Comparison of ENCODE assay signal across 8 cellular contexts in genomic region chr19:55476100-55476775, GRCh38. TPM values are rescaled to one million over a fixed set of nuclear protein-coding genes. Genes with fewer than 3 reads are reported as not detected.
A peak's percentile ranks its signal among the peaks of the same experiment; 100 is the strongest.
DNase-seq lines count a peak whose midpoint lies in the region; ATAC-seq and TF ChIP-seq lines count a peak whose summit lies in the region.

ZNF628 (plus strand) TSS chr19:55476617; CDS start chr19:55479911, 3,294 bp downstream.

- no peaks in the 10 kb centered on the region for H3K9me3 Mint-ChIP-seq in WTC11

- peaks cover 0 to 10% (median 4%) of the 10 kb centered on the region in 6 donors for H3K36me3 ChIP-seq in spleen

- no peaks in the 10 kb centered on the region for H3K36me3 Mint-ChIP-seq in WTC11

- no peaks in the 10 kb centered on the region for H3K27me3 ChIP-seq in spleen (replicated peaks in 1 of 7)

- H3K4me3 Mint-ChIP-seq in WTC11: peak within 1 kb of the TSS; percentile 85

- H3K9me3 ChIP-seq in spleen: no peaks in the 10 kb centered on the region

- TF ChIP-seq CTCF in AG04449 (IDR thresholded peaks at IDR 0.05; ENCODE audit: insufficient read depth, low read length, missing control alignments): no peak
- no peak for TF ChIP-seq CTCF in WTC11 (IDR thresholded peaks at IDR 0.05)
- TF ChIP-seq CTCF in cardiac fibroblast (IDR thresholded peaks at IDR 0.05; ENCODE audit: low read depth, low read length): no peak
- peak in 1 of 11 experiments; percentile 25 for TF ChIP-seq CTCF in spleen (IDR thresholded peaks at IDR 0.05 in 8 of 11, conservative IDR thresholded peaks at IDR 0.05 in 3 of 11)

- POLR2A ChIA-PET in AG04449 (lab: Yijun Ruan, JAX) (interaction anchor here (0.8 to 3.2 kb wide), 7 partner anchors 9 to 217 kb away, joined by 3 to 44 read pairs (median 9); partner anchors contain the start of genes ISOC2, NAT14, PPP6R1 and SSC5D), WTC11 (lab: Charles Lee) (interaction anchor here (1.0 to 2.6 kb wide), 10 partner anchors 9 to 320 kb away, joined by 3 to 15 read pairs (median 4); partner anchors contain the start of genes FIZ1, HSPBP1, ISOC2 and NAT14)

- WGBS in spleen, 5 donors: 1 to 4% (median 1%) methylated on average over 23 to 61 of the region's 61 CpGs

- H3K4me1 ChIP-seq in spleen: peaks cover 3 to 50% (median 25%) of the 10 kb centered on the region in 6 donors

- peak within 1 kb of the TSS; percentile 81 for H3K27ac Mint-ChIP-seq in WTC11

- H3K27me3 Mint-ChIP-seq in WTC11 (ENCODE audit: low read depth): peaks cover 9% of the 10 kb centered on the region

- peak within 1 kb of the TSS; percentile 76 to 99 (median 97) for H3K27ac ChIP-seq in spleen

- intact Hi-C loops in spleen (cut with DNase I; ENCODE audit: low total_unique reads): no loop called here

- ATAC-seq in GM18907 (IDR thresholded peaks at IDR 0.05; ENCODE audit: unreplicated experiment) (peak; percentile 88), HG03159 (IDR thresholded peaks at IDR 0.05; ENCODE audit: unreplicated experiment) (peak; percentile 84), WTC11 (peak; percentile 88)

- peak; percentile 77 for DNase-seq in AG04449 (ENCODE audit: low read depth, low spot score)
- DNase-seq in NCI-H2227 (lab: John Stamatoyannopoulos, UW; ENCODE audit: unreplicated experiment): peak; percentile 100
- peak; percentile 99 for DNase-seq in WTC11 (ENCODE audit: low spot score)
- DNase-seq in cardiac fibroblast (ENCODE audit: low read depth in 2 of 2): peak; percentile 98
- peak; percentile 96 for DNase-seq in inferior parietal cortex (ENCODE audit: extremely low spot score)
- peak; percentile 99 for DNase-seq in spleen

- H3K4me3 ChIP-seq in AG04449 (ENCODE audit: low read depth, low read length) (peak within 1 kb of the TSS; percentile 71), cardiac fibroblast (replicated peaks in 1 of 2; ENCODE audit: low read depth in 2 of 2, low read length in 2 of 2) (peak within 1 kb of the TSS; percentile 53 to 66), spleen (peak within 1 kb of the TSS; percentile 50 to 85 (median 59))

- peak; percentile 33 to 77 (median 34) for TF ChIP-seq POLR2A in spleen (IDR thresholded peaks at IDR 0.05)

- peaks cover 27% of the 10 kb centered on the region for H3K4me1 Mint-ChIP-seq in WTC11

- CTCF ChIA-PET in AG04449 (lab: Yijun Ruan, JAX): interaction anchor here (0.8 to 5.9 kb wide), 9 partner anchors 9 to 335 kb away, joined by 3 to 90 read pairs (median 5); partner anchors contain the start of genes SSC5D and ZNF865
- CTCF ChIA-PET in WTC11 (lab: Charles Lee): interaction anchor here (0.7 to 4.5 kb wide), 13 partner anchors 9 to 329 kb away, joined by 3 to 68 read pairs (median 5); partner anchors contain the start of genes ISOC2 and SSC5D

TF ChIP-seq in WTC11, 78 proteins besides CTCF, POLR2A, EP300 and RAD21 (continues in another document):
- TF ChIP-seq, protein P1, sequence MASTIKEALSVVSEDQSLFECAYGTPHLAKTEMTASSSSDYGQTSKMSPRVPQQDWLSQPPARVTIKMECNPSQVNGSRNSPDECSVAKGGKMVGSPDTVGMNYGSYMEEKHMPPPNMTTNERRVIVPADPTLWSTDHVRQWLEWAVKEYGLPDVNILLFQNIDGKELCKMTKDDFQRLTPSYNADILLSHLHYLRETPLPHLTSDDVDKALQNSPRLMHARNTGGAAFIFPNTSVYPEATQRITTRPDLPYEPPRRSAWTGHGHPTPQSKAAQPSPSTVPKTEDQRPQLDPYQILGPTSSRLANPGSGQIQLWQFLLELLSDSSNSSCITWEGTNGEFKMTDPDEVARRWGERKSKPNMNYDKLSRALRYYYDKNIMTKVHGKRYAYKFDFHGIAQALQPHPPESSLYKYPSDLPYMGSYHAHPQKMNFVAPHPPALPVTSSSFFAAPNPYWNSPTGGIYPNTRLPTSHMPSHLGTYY (CRISPR knock-in tag; IDR thresholded peaks at IDR 0.05): no peak
- TF ChIP-seq GABPB1 (CRISPR knock-in tag; IDR thresholded peaks at IDR 0.05) (0 out of 2 replicates have a peak, but pooled peaks have one; percentile 19), NR2C2 (CRISPR knock-in tag; IDR thresholded peaks at IDR 0.05) (peak; percentile 74; the same call in 1 of the 2 replicates), ETV6 (CRISPR knock-in tag; IDR thresholded peaks at IDR 0.05) (peak; percentile 86), ZNF532 (CRISPR knock-in tag; IDR thresholded peaks at IDR 0.05; ENCODE audit: borderline replicate concordance) (no peak), ZNF317 (CRISPR knock-in tag; IDR thresholded peaks at IDR 0.05; ENCODE audit: borderline replicate concordance, low read depth) (no peak), NR3C1 (CRISPR knock-in tag; conservative IDR thresholded peaks at IDR 0.05; ENCODE audit: low read depth) (no peak), ZNF423 (CRISPR knock-in tag; IDR thresholded peaks at IDR 0.05) (no peak), RELA (CRISPR knock-in tag; IDR thresholded peaks at IDR 0.05; ENCODE audit: borderline replicate concordance) (peak; percentile 80; the same call in 1 of the 2 replicates)
- TF ChIP-seq, protein P2, sequence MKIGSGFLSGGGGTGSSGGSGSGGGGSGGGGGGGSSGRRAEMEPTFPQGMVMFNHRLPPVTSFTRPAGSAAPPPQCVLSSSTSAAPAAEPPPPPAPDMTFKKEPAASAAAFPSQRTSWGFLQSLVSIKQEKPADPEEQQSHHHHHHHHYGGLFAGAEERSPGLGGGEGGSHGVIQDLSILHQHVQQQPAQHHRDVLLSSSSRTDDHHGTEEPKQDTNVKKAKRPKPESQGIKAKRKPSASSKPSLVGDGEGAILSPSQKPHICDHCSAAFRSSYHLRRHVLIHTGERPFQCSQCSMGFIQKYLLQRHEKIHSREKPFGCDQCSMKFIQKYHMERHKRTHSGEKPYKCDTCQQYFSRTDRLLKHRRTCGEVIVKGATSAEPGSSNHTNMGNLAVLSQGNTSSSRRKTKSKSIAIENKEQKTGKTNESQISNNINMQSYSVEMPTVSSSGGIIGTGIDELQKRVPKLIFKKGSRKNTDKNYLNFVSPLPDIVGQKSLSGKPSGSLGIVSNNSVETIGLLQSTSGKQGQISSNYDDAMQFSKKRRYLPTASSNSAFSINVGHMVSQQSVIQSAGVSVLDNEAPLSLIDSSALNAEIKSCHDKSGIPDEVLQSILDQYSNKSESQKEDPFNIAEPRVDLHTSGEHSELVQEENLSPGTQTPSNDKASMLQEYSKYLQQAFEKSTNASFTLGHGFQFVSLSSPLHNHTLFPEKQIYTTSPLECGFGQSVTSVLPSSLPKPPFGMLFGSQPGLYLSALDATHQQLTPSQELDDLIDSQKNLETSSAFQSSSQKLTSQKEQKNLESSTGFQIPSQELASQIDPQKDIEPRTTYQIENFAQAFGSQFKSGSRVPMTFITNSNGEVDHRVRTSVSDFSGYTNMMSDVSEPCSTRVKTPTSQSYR (CRISPR knock-in tag; IDR thresholded peaks at IDR 0.05): peak; percentile 92
- TF ChIP-seq, protein P3, sequence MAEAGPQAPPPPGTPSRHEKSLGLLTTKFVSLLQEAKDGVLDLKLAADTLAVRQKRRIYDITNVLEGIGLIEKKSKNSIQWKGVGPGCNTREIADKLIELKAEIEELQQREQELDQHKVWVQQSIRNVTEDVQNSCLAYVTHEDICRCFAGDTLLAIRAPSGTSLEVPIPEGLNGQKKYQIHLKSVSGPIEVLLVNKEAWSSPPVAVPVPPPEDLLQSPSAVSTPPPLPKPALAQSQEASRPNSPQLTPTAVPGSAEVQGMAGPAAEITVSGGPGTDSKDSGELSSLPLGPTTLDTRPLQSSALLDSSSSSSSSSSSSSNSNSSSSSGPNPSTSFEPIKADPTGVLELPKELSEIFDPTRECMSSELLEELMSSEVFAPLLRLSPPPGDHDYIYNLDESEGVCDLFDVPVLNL (CRISPR knock-in tag; IDR thresholded peaks at IDR 0.05; ENCODE audit: borderline replicate concordance, low read depth): no peak; the same call in 1 of the 2 replicates

RNA-seq across cellular contexts. Expression of gene ZNF628, which starts in this region (rescaled TPM):
- total RNA-seq in WTC11 (2021) (14.0 to 23.6 TPM (median 17.8 TPM) in 3 replicates), spleen (10 to 100 TPM in 3 of 7 donors, 1 to 10 TPM in 4; 4.4 to 13.6 (median 9.7) TPM)
- polyA plus RNA-seq in spleen: 1 to 10 TPM; 1.4 to 8.2 (median 1.7) TPM

Comparison
In these comparisons a context has a peak if more than half of its experiments do, and no peak if none do; other contexts are left out.
1. Peak in every context shown above with its lines: DNase-seq, ATAC-seq, H3K4me3 ChIP-seq and H3K27ac ChIP-seq.